In the genomic region with DNA sequence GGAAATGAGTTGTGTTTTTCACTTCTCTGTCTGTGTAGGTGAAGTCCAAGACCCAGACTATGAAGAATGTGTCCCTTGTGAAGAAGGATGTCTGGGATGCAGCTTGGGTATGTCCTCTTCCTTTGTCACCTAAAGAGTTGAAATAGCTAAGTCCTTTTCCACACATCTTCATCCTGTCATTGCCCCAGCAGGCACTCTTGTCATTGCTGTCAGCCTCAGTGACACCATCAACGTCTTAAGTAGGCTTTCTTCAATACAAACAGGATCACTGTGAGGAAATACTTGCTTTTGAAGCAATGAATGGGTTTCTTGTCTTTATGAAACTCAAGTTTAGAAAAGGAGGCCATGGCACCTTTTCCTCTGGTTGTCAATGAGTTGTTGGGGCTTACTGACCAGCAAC, we compare ENCODE assay signal across 33 cellular contexts.
"Had no signal": no experiment of that assay in that cellular context is flagged by ENCODE, and none has a peak within 500 bp of the region (broad histone marks: within the 10 kb centered on the region; RNA-seq: fewer than 3 reads in every experiment).

No MANE protein-coding gene starts in this region.

- H3K4me3 ChIP-seq: adrenal gland, ascending aorta, body of pancreas, breast epithelium, cardiac muscle cell had no signal

- H3K27ac ChIP-seq: adrenal gland, ascending aorta, body of pancreas, brain microvascular endothelial cell, breast epithelium, cardiac muscle cell had no signal

- H3K9me3 ChIP-seq: adrenal gland, ascending aorta, body of pancreas, breast epithelium had no signal

- H3K27me3 ChIP-seq: adrenal gland, ascending aorta, body of pancreas, brain microvascular endothelial cell, breast epithelium had no signal

- H3K36me3 ChIP-seq: adrenal gland, ascending aorta, brain microvascular endothelial cell, breast epithelium, cardiac muscle cell had no signal

- ATAC-seq: activated naive CD8-positive, alpha-beta T cell treated with anti-CD3 and anti-CD28 coated beads, Interleukin-2, amount 50 U/mL, for 24 hours; activated T-cell treated with anti-CD3 and anti-CD28 coated beads, Interleukin-2, amount 50 U/mL, for 4 hours; activated T-helper 17 cell treated with anti-CD3 and anti-CD28 coated beads, Interleukin-2, amount 50 U/mL, for 72 hours; body of pancreas had no signal

- DNase-seq: activated effector memory CD4-positive, alpha-beta T cell treated with anti-CD3 and anti-CD28 coated beads, Interleukin-2, amount 50 U/mL, for 16 hours; activated effector memory CD4-positive, alpha-beta T cell treated with Interleukin-2 at 50 U/mL for 16 hours; activated gamma-delta T cell; activated gamma-delta T cell treated with Interleukin-2 at 50 U/mL for 16 hours; activated naive CD4-positive, alpha-beta T cell; activated naive CD4-positive, alpha-beta T cell treated with anti-CD3 and anti-CD28 coated beads for 36 hours; activated naive CD4-positive, alpha-beta T cell treated with anti-CD3 and anti-CD28 coated beads, Interleukin-2, amount 10 ng/mL, durations not matched to agents 7 days and 5 days; activated naive CD4-positive, alpha-beta T cell treated with anti-CD3 and anti-CD28 coated beads, Interleukin-2, amount 50 U/mL, for 16 hours; activated naive CD4-positive, alpha-beta T cell treated with Interleukin-2 at 50 U/mL for 16 hours; activated naive CD8-positive, alpha-beta T cell treated with anti-CD3 and anti-CD28 coated beads for 36 hours; activated naive CD8-positive, alpha-beta T cell treated with anti-CD3 and anti-CD28 coated beads, Interleukin-2, amount 10 ng/mL, durations not matched to agents 7 days and 5 days; activated naive CD8-positive, alpha-beta T cell treated with anti-CD3 and anti-CD28 coated beads, Interleukin-2, amount 50 U/mL, for 24 hours; activated T-cell treated with anti-CD3 and anti-CD28 coated beads, Interleukin-2, amount 50 U/mL, for 1 hour; activated T-cell treated with anti-CD3 and anti-CD28 coated beads, Interleukin-2, amount 50 U/mL, for 24 hours; activated T-cell treated with anti-CD3 and anti-CD28 coated beads, Interleukin-2, amount 50 U/mL, for 4 hours; activated T-cell treated with anti-CD3 and anti-CD28 coated beads, Interleukin-2, amount 50 U/mL, for 48 hours; activated T-cell treated with anti-CD3 and anti-CD28 coated beads, Interleukin-2, amount 50 U/mL, for 72 hours; adrenal gland; amniotic stem cell; amygdala; anterior cingulate cortex; aorta; body of pancreas; brain microvascular endothelial cell; caudate nucleus; central memory CD4-positive, alpha-beta T cell; cerebellar nuclear complex had no signal

- FAIRE-seq: astrocyte, bronchial epithelial cell had no signal

- H3K4me1 ChIP-seq: adrenal gland, ascending aorta, body of pancreas, breast epithelium had no signal
